In the genomic region with DNA sequence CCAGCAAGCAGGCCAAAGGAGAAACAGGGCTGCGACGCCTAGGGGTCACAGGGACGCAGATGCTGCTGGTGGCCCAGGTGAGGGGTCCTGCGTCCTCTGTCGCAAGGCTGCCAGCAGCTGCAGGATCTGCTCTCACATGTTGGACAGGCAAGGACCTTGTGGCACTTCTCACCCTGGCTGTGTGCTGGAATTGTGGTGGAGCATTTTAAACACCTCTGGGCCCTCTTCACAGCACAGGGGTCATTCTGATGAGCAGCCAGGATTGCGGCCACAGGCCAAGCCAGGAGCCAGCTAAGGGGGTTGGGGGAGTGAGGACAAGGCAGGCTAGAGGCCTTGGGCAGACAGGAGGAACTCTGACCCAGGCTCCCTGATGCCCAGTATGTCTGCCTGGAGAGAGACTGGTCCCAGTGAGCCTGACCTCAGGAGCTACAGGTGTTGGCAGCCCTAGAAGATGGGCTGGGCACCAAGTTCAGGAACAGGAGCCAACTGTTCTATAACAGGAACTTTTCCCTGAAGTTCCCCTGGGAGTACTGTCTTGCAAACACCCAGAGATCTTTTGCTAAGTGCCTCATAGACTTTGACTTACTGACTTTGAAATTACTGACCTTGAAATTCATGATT, we compare ENCODE assay signal across 21 cellular contexts.
"Had no signal": no experiment of that assay in that cellular context is flagged by ENCODE, and none has a peak within 500 bp of the region (broad histone marks: within the 10 kb centered on the region; RNA-seq: fewer than 3 reads in every experiment).

No MANE protein-coding gene starts in this region.

- H3K4me3 ChIP-seq: heart right ventricle, pancreas, sigmoid colon had no signal

- H3K36me3 ChIP-seq: brain microvascular endothelial cell, heart right ventricle, pancreas, sigmoid colon had no signal

- H3K27me3 ChIP-seq: heart right ventricle, pancreas, sigmoid colon had no signal

- ATAC-seq: activated CD8-positive, alpha-beta memory T cell treated with anti-CD3 and anti-CD28 coated beads, Interleukin-2, amount 10 ng/mL, durations not matched to agents 7 days and 5 days; activated CD8-positive, alpha-beta T cell treated with anti-CD3 and anti-CD28 coated beads for 36 hours; activated naive CD4-positive, alpha-beta T cell treated with anti-CD3 and anti-CD28 coated beads, Interleukin-2, amount 50 U/mL, for 72 hours; pancreas; SK-N-SH treated with all-trans-retinoic acid at 6 μM for 48 hours; stimulated activated naive B cell treated with anti-CD40 and anti-IgM and Interleukin-4, amounts not matched to agents 10 μg/mL and 1 μg/mL and 100 μg/mL, for 72 hours had no signal

- H3K27ac ChIP-seq: brain microvascular endothelial cell, heart right ventricle, pancreas, sigmoid colon had no signal

- H3K4me1 ChIP-seq: pancreas had no signal

- DNase-seq: activated CD4-positive, alpha-beta T cell treated with anti-CD3 and anti-CD28 coated beads, Interleukin-2, amount 10 ng/mL, durations not matched to agents 24 days and 14 days; activated CD8-positive, alpha-beta memory T cell treated with anti-CD3 and anti-CD28 coated beads, Interleukin-2, amount 10 ng/mL, durations not matched to agents 7 days and 5 days; activated CD8-positive, alpha-beta T cell treated with anti-CD3 and anti-CD28 coated beads for 36 hours; activated T-cell treated with anti-CD3 and anti-CD28 coated beads for 4 hours; aorta; brain microvascular endothelial cell; central memory CD4-positive, alpha-beta T cell; dermis blood vessel endothelial cell; effector memory CD4-positive, alpha-beta T cell; foreskin melanocyte; heart right ventricle; mammary epithelial cell; midbrain; pancreas; sigmoid colon; stimulated activated CD4-positive, alpha-beta T cell treated with anti-CD3 and anti-CD28 coated beads, Interleukin-2, amount 100 ng/mL, for 48 hours; stimulated activated CD8-positive, alpha-beta memory T cell treated with anti-CD3 and anti-CD28 coated beads, Interleukin-4, amount 100 ng/mL, for 48 hours; stimulated activated naive B cell treated with anti-CD40 and anti-IgM and Interleukin-4, amounts not matched to agents 10 μg/mL and 1 μg/mL and 100 μg/mL, for 72 hours; trophoblast cell had no signal

- H3K9me3 ChIP-seq: heart right ventricle, pancreas, sigmoid colon had no signal
